Comparison of ENCODE assay signal across 12 cellular contexts in genomic region chr15:43881944-43882343, GRCh38. TPM values are rescaled to one million over a fixed set of nuclear protein-coding genes. Genes with fewer than 3 reads are reported as not detected.
A peak's percentile ranks its signal among the peaks of the same experiment; 100 is the strongest.
DNase-seq lines count a peak whose midpoint lies in the region; ATAC-seq and TF ChIP-seq lines count a peak whose summit lies in the region.
"Had no signal": no experiment of that assay in that cellular context is flagged by ENCODE, and none has a peak within 500 bp of the region (broad histone marks: within the 10 kb centered on the region; RNA-seq: fewer than 3 reads in every experiment).

No MANE protein-coding gene starts in this region.

- TF ChIP-seq POLR2A in thyroid gland (IDR thresholded peaks at IDR 0.05): no peak

- no TSS peak for BruUV-seq in PC-3 (replicated peaks; lab: Mats Ljungman, UMichigan)

- no peak overlapping the region for H2AFZ ChIP-seq in PC-3 (ENCODE audit: low read length)

- intact Hi-C loops in Right ventricle myocardium superior (cut with DNase I): no loop called here
- intact Hi-C loops in PC-3 (cut with micrococcal nuclease): no loop called here
- intact Hi-C loops in thyroid gland (cut with DNase I): no loop called here

- H3K4me3 Mint-ChIP-seq in T-helper 2 cell treated with Interferon-gamma antibody and Interleukin-4, amounts not matched to agents 5 μg/mL and 100 μg/mL, for 36 hours: no peak overlapping the region
- H3K4me3 Mint-ChIP-seq: stimulated activated naive CD8-positive, alpha-beta T cell treated with anti-CD3 and anti-CD28 coated beads, Interleukin-15, amount 100 ng/mL, for 72 hours had no signal

- H3K27me3 Mint-ChIP-seq in T-helper 2 cell treated with Interferon-gamma antibody and Interleukin-4, amounts not matched to agents 5 μg/mL and 100 μg/mL, for 36 hours (ENCODE audit: low read depth): no peaks in the 10 kb centered on the region
- H3K27me3 Mint-ChIP-seq: stimulated activated naive CD8-positive, alpha-beta T cell treated with anti-CD3 and anti-CD28 coated beads, Interleukin-15, amount 100 ng/mL, for 72 hours had no signal

- POLR2A ChIA-PET in PC-3 (lab: Charles Lee; ENCODE audit: unreplicated experiment): no interaction called here

- H3K36me3 ChIP-seq in cardiac muscle cell (no peaks in the 10 kb centered on the region), PC-3 (ENCODE audit: low read depth, low read length) (peaks cover 8% of the 10 kb centered on the region; the same call in 1 of the 2 replicates), thyroid gland (no peaks in the 10 kb centered on the region)

- H3K79me2 ChIP-seq in PC-3 (ENCODE audit: low read length): no peaks in the 10 kb centered on the region

- no peak overlapping the region for H3K9ac ChIP-seq in PC-3 (ENCODE audit: low read length)

- H3K9me3 Mint-ChIP-seq in T-helper 2 cell treated with Interferon-gamma antibody and Interleukin-4, amounts not matched to agents 5 μg/mL and 100 μg/mL, for 36 hours: no peaks in the 10 kb centered on the region
- H3K9me3 Mint-ChIP-seq: stimulated activated naive CD8-positive, alpha-beta T cell treated with anti-CD3 and anti-CD28 coated beads, Interleukin-15, amount 100 ng/mL, for 72 hours had no signal

- DNase-seq in cardiac muscle cell (ENCODE audit: low read depth in 1 of 2, low spot score in 1 of 2) (peak in 1 of 2 donors; percentile 17), Right ventricle myocardium superior (no peak), PC-3 (peak; percentile 20), fibroblast of the aortic adventitia (ENCODE audit: low read depth) (no peak), thyroid gland (peak; percentile 13 to 23), NCI-H774 (lab: John Stamatoyannopoulos, UW) (no peak), NCI-H748 treated with DMSO at 0.1 percent for 48 hours (lab: John Stamatoyannopoulos, UW) (no peak)
- no peak for DNase-seq in T-helper 2 cell treated with Interferon-gamma antibody and Interleukin-4, amounts not matched to agents 5 μg/mL and 100 μg/mL, for 36 hours (ENCODE audit: low spot score)
- DNase-seq: activated T-cell treated with anti-CD3 and anti-CD28 coated beads for 4 hours; effector CD4-positive, alpha-beta T cell; stimulated activated naive CD8-positive, alpha-beta T cell treated with anti-CD3 and anti-CD28 coated beads, Interleukin-15, amount 100 ng/mL, for 72 hours had no signal

- WGBS in thyroid gland, 2 donors: 69 to 71% methylated on average over 7 of the region's 7 CpGs

- peaks cover 4% of the 10 kb centered on the region for H3K4me1 Mint-ChIP-seq in T-helper 2 cell treated with Interferon-gamma antibody and Interleukin-4, amounts not matched to agents 5 μg/mL and 100 μg/mL, for 36 hours (ENCODE audit: low read depth)

- H3K4me1 ChIP-seq in cardiac muscle cell (ENCODE audit: low read depth): peaks cover 48% of the 10 kb centered on the region
- H3K4me1 ChIP-seq in PC-3 (ENCODE audit: insufficient read depth, low read length): no peaks in the 10 kb centered on the region
- H3K4me1 ChIP-seq in thyroid gland: no peaks in the 10 kb centered on the region

- no peaks in the 10 kb centered on the region for H3F3A ChIP-seq in PC-3 (ENCODE audit: low read length, unreplicated experiment)

- H3K4me2 ChIP-seq in PC-3 (ENCODE audit: low read length): no peak overlapping the region

- H3K9me3 ChIP-seq in cardiac muscle cell (ENCODE audit: low read depth): no peaks in the 10 kb centered on the region
- no peaks in the 10 kb centered on the region for H3K9me3 ChIP-seq in PC-3 (ENCODE audit: low read length)
- no peaks in the 10 kb centered on the region for H3K9me3 ChIP-seq in thyroid gland

- H3K27ac Mint-ChIP-seq in T-helper 2 cell treated with Interferon-gamma antibody and Interleukin-4, amounts not matched to agents 5 μg/mL and 100 μg/mL, for 36 hours: no peak overlapping the region
- H3K27ac Mint-ChIP-seq: stimulated activated naive CD8-positive, alpha-beta T cell treated with anti-CD3 and anti-CD28 coated beads, Interleukin-15, amount 100 ng/mL, for 72 hours had no signal

- H3K27ac ChIP-seq in cardiac muscle cell (peak overlapping the region; percentile 99), PC-3 (ENCODE audit: low read length) (no peak overlapping the region), thyroid gland (no peak overlapping the region)

- H3K4me3 ChIP-seq in cardiac muscle cell (no peak overlapping the region), PC-3 (ENCODE audit: low read length) (no peak overlapping the region), fibroblast of the aortic adventitia (ENCODE audit: low read depth, low read length) (no peak overlapping the region), thyroid gland (replicated peaks in 1 of 3) (no peak overlapping the region)
- H3K4me3 ChIP-seq: lung had no signal

- no peaks in the 10 kb centered on the region for H3K9me2 ChIP-seq in PC-3 (replicated peaks; ENCODE audit: low read length)

- H4K20me1 ChIP-seq in PC-3 (ENCODE audit: low read length): no peaks in the 10 kb centered on the region

- H3K27me3 ChIP-seq in cardiac muscle cell (no peaks in the 10 kb centered on the region), PC-3 (ENCODE audit: low read length) (no peaks in the 10 kb centered on the region), thyroid gland (no peaks in the 10 kb centered on the region)

- ATAC-seq in Right ventricle myocardium superior (ENCODE audit: poor library complexity): no peak
- 0 out of 2 replicates have a peak, but pooled peaks have one; percentile 43 for ATAC-seq in PC-3
- ATAC-seq: stimulated activated naive CD8-positive, alpha-beta T cell treated with anti-CD3 and anti-CD28 coated beads, Interleukin-15, amount 100 ng/mL, for 72 hours had no signal

- TF ChIP-seq CTCF in cardiac muscle cell (IDR thresholded peaks at IDR 0.05; ENCODE audit: low read depth, low read length) (peak; percentile 49), PC-3 (conservative IDR thresholded peaks at IDR 0.05; ENCODE audit: low read depth, low read length) (peak; percentile 83), fibroblast of the aortic adventitia (IDR thresholded peaks at IDR 0.05; ENCODE audit: insufficient read depth, low read length) (peak; percentile 32), thyroid gland (IDR thresholded peaks at IDR 0.05) (peak in 5 of 6 experiments; percentile 14 to 50 (median 29))

- H3K36me3 Mint-ChIP-seq in T-helper 2 cell treated with Interferon-gamma antibody and Interleukin-4, amounts not matched to agents 5 μg/mL and 100 μg/mL, for 36 hours (ENCODE audit: low read depth): peaks cover 35% of the 10 kb centered on the region

- CTCF ChIA-PET in PC-3 (lab: Charles Lee): interaction anchor here (0.6 kb wide), 1 partner anchor 403 kb away, joined by 4 read pairs; no protein-coding TSS in a partner anchor

RNA-seq across cellular contexts. Expression of gene WDR76, which starts 55.1 kb away (rescaled TPM):
- total RNA-seq in cardiac muscle cell (7.9 and 8.2 TPM in 2 replicates), Right ventricle myocardium superior (1.6 TPM), PC-3 (2014; rRNA removed) (29.0 and 29.7 TPM in 2 replicates), fibroblast of the aortic adventitia (ENCODE audit: low replicate concordance) (2.9 and 58.2 TPM in 2 replicates), thyroid gland (1 to 10 TPM; 1.6 to 6.6 (median 4.8) TPM)
- polyA plus RNA-seq in cardiac muscle cell: 1.5 and 4.0 TPM in 2 replicates

RNA-seq across cellular contexts. Expression of gene MFAP1, which starts 57.5 kb away (rescaled TPM):
- 21.4 and 28.0 TPM in 2 replicates for total RNA-seq in cardiac muscle cell
- 39.2 and 42.4 TPM in 2 replicates for polyA plus RNA-seq in cardiac muscle cell
- 16.9 TPM for total RNA-seq in Right ventricle myocardium superior
- total RNA-seq in PC-3 (2014; rRNA removed): 18.5 and 18.6 TPM in 2 replicates
- total RNA-seq in fibroblast of the aortic adventitia (ENCODE audit: low replicate concordance): 24.2 and 57.5 TPM in 2 replicates
- total RNA-seq in thyroid gland: 10 to 100 TPM; 20.4 to 24.5 (median 22.7) TPM

Comparison
In these comparisons a context has a peak if more than half of its experiments do, and no peak if none do; other contexts are left out.
1. DNase-seq: peak in PC-3 (single experiment) and thyroid gland (2 of 2); none in Right ventricle myocardium superior (single experiment), fibroblast of the aortic adventitia (single experiment), NCI-H774 (single experiment), NCI-H748 treated with DMSO at 0.1 percent for 48 hours (single experiment) and T-helper 2 cell treated with Interferon-gamma antibody and Interleukin-4, amounts not matched to agents 5 μg/mL and 100 μg/mL, for 36 hours (single experiment).
2. CTCF ChIP-seq: peak in every context shown above with its lines; median percentile 83 in PC-3; 49 in cardiac muscle cell; 32 in fibroblast of the aortic adventitia; 29 in thyroid gland.